In genomic region chr2:11808016-11808400, GRCh38 we compare ENCODE assay signal across 18 cellular contexts.
DNase-seq lines count a peak whose midpoint lies in the region; ATAC-seq and TF ChIP-seq lines count a peak whose summit lies in the region.
"Had no signal": no experiment of that assay in that cellular context is flagged by ENCODE, and none has a peak within 500 bp of the region (broad histone marks: within the 10 kb centered on the region; RNA-seq: fewer than 3 reads in every experiment).

No MANE protein-coding gene starts in this region.

- H3K27me3 ChIP-seq in tibial nerve: no peaks in the 10 kb centered on the region
- H3K27me3 ChIP-seq: BLaER1 treated with 17β-estradiol and CSF1 and Interleukin-3, amounts not matched to agents 10 nM and 100 nM; SJCRH30 had no signal

- peaks cover 10 to 100% (median 28%) of the 10 kb centered on the region in 3 donors for H3K36me3 ChIP-seq in tibial nerve

- intact Hi-C loops in activated T-helper 2 cell treated with anti-CD3 and anti-CD28 coated beads, Interferon-gamma antibody, Interleukin-2, Interleukin-4, amounts not matched to agents 10 μg/mL and 5 μg/mL and 100 μg/mL, durations not matched to agents 14 hours and 24 hours and 36 hours (cut with micrococcal nuclease): no loop called here

- WGBS in tibial nerve, 2 donors: 92 to 96% methylated on average over 8 of the region's 8 CpGs

- TF ChIP-seq CTCF in endothelial cell (IDR thresholded peaks at IDR 0.05; ENCODE audit: unreplicated experiment) (no peak), tibial nerve (IDR thresholded peaks at IDR 0.05) (no peak)

- no peak for ATAC-seq in activated naive CD4-positive, alpha-beta T cell treated with anti-CD3 and anti-CD28 coated beads, Interleukin-2, amount 50 U/mL, for 72 hours
- no peak for ATAC-seq in stimulated activated effector memory CD8-positive, alpha-beta T cell treated with anti-CD3 and anti-CD28 coated beads, Interleukin-12 subunit alpha, Interleukin-12 subunit beta, amount 100 ng/mL, for 72 hours
- ATAC-seq: CD8-positive, alpha-beta T cell had no signal

- TF ChIP-seq EP300 in tibial nerve (IDR thresholded peaks at IDR 0.05): no peak

- no peaks in the 10 kb centered on the region for H3K9me3 Mint-ChIP-seq in activated naive CD4-positive, alpha-beta T cell treated with anti-CD3 and anti-CD28 coated beads, Interleukin-2, amount 50 U/mL, for 72 hours
- H3K9me3 Mint-ChIP-seq in activated T-helper 2 cell treated with anti-CD3 and anti-CD28 coated beads, Interferon-gamma antibody, Interleukin-2, Interleukin-4, amounts not matched to agents 10 μg/mL and 5 μg/mL and 100 μg/mL, durations not matched to agents 14 hours and 24 hours and 36 hours: no peaks in the 10 kb centered on the region
- H3K9me3 Mint-ChIP-seq in endothelial cell (ENCODE audit: unreplicated experiment): peaks cover 4% of the 10 kb centered on the region
- H3K9me3 Mint-ChIP-seq in stimulated activated effector memory CD8-positive, alpha-beta T cell treated with anti-CD3 and anti-CD28 coated beads, Interleukin-12 subunit alpha, Interleukin-12 subunit beta, amount 100 ng/mL, for 72 hours: no peaks in the 10 kb centered on the region
- H3K9me3 Mint-ChIP-seq: CD8-positive, alpha-beta T cell had no signal

- no peaks in the 10 kb centered on the region for H3K27me3 Mint-ChIP-seq in activated T-helper 2 cell treated with anti-CD3 and anti-CD28 coated beads, Interferon-gamma antibody, Interleukin-2, Interleukin-4, amounts not matched to agents 10 μg/mL and 5 μg/mL and 100 μg/mL, durations not matched to agents 14 hours and 24 hours and 36 hours (ENCODE audit: low read depth)
- H3K27me3 Mint-ChIP-seq in endothelial cell (ENCODE audit: unreplicated experiment): peaks cover 3% of the 10 kb centered on the region

- H3K9me3 ChIP-seq in tibial nerve: no peaks in the 10 kb centered on the region
- H3K9me3 ChIP-seq: BLaER1 treated with 17β-estradiol and CSF1 and Interleukin-3, amounts not matched to agents 10 nM and 100 nM; SJCRH30 had no signal

- no peak overlapping the region for H3K4me3 Mint-ChIP-seq in activated T-helper 2 cell treated with anti-CD3 and anti-CD28 coated beads, Interferon-gamma antibody, Interleukin-2, Interleukin-4, amounts not matched to agents 10 μg/mL and 5 μg/mL and 100 μg/mL, durations not matched to agents 14 hours and 24 hours and 36 hours (ENCODE audit: low read depth)
- peak overlapping the region; percentile 24 for H3K4me3 Mint-ChIP-seq in endothelial cell (ENCODE audit: unreplicated experiment)
- no peak overlapping the region for H3K4me3 Mint-ChIP-seq in stimulated activated effector memory CD8-positive, alpha-beta T cell treated with anti-CD3 and anti-CD28 coated beads, Interleukin-12 subunit alpha, Interleukin-12 subunit beta, amount 100 ng/mL, for 72 hours
- H3K4me3 Mint-ChIP-seq: CD8-positive, alpha-beta T cell had no signal

- no peak overlapping the region for H3K27ac ChIP-seq in tibial nerve
- H3K27ac ChIP-seq: BLaER1 treated with 17β-estradiol and CSF1 and Interleukin-3, amounts not matched to agents 10 nM and 100 nM; PC-9; SJCRH30 had no signal

- H3K4me1 Mint-ChIP-seq in activated T-helper 2 cell treated with anti-CD3 and anti-CD28 coated beads, Interferon-gamma antibody, Interleukin-2, Interleukin-4, amounts not matched to agents 10 μg/mL and 5 μg/mL and 100 μg/mL, durations not matched to agents 14 hours and 24 hours and 36 hours (ENCODE audit: low read depth): peaks cover 17% of the 10 kb centered on the region
- no peaks in the 10 kb centered on the region for H3K4me1 Mint-ChIP-seq in endothelial cell (ENCODE audit: unreplicated experiment)
- peaks cover 17% of the 10 kb centered on the region for H3K4me1 Mint-ChIP-seq in stimulated activated effector memory CD8-positive, alpha-beta T cell treated with anti-CD3 and anti-CD28 coated beads, Interleukin-12 subunit alpha, Interleukin-12 subunit beta, amount 100 ng/mL, for 72 hours

- H3K4me1 ChIP-seq in tibial nerve: no peaks in the 10 kb centered on the region
- H3K4me1 ChIP-seq: SJCRH30 had no signal

- H3K4me3 ChIP-seq in tibial nerve: no peak overlapping the region
- H3K4me3 ChIP-seq: BLaER1 treated with 17β-estradiol and CSF1 and Interleukin-3, amounts not matched to agents 10 nM and 100 nM; PC-9; SJCRH30 had no signal

- no peak for DNase-seq in activated naive CD4-positive, alpha-beta T cell treated with anti-CD3 and anti-CD28 coated beads, Interleukin-2, amount 50 U/mL, for 72 hours (ENCODE audit: low spot score in 2 of 2)
- no peak for DNase-seq in activated naive CD4-positive, alpha-beta T cell treated with anti-CD3 and anti-CD28 coated beads, Interleukin-2, amount 50 U/mL, for 16 hours
- DNase-seq in activated T-helper 2 cell treated with anti-CD3 and anti-CD28 coated beads, Interferon-gamma antibody, Interleukin-2, Interleukin-4, amounts not matched to agents 10 μg/mL and 5 μg/mL and 100 μg/mL, durations not matched to agents 14 hours and 24 hours and 36 hours (ENCODE audit: low spot score): no peak
- DNase-seq in endothelial cell (ENCODE audit: low spot score) (no peak), OCI-M1 (lab: John Stamatoyannopoulos, UW) (no peak), tibial nerve (ENCODE audit: low spot score in 2 of 2) (no peak)
- no peak for DNase-seq in stimulated activated effector memory CD8-positive, alpha-beta T cell treated with anti-CD3 and anti-CD28 coated beads, Interleukin-12 subunit alpha, Interleukin-12 subunit beta, amount 100 ng/mL, for 72 hours (ENCODE audit: low spot score in 2 of 2)
- DNase-seq: CD8-positive, alpha-beta T cell; DMS53; EL; KBM-7; NCI-H1694 treated with DMSO at 0.1 percent for 48 hours; NCI-H2227 treated with DMSO at 0.1 percent for 48 hours; NCI-H510A treated with DMSO at 0.1 percent for 48 hours; NCI-H82; PC-9; SJCRH30 had no signal

- H3K36me3 Mint-ChIP-seq in activated naive CD4-positive, alpha-beta T cell treated with anti-CD3 and anti-CD28 coated beads, Interleukin-2, amount 50 U/mL, for 72 hours: peaks cover 29 to 33% of the 10 kb centered on the region in 2 donors
- H3K36me3 Mint-ChIP-seq in activated T-helper 2 cell treated with anti-CD3 and anti-CD28 coated beads, Interferon-gamma antibody, Interleukin-2, Interleukin-4, amounts not matched to agents 10 μg/mL and 5 μg/mL and 100 μg/mL, durations not matched to agents 14 hours and 24 hours and 36 hours (ENCODE audit: low read depth): peaks cover 81% of the 10 kb centered on the region
- peaks cover 45% of the 10 kb centered on the region for H3K36me3 Mint-ChIP-seq in endothelial cell (ENCODE audit: low read depth, unreplicated experiment)
- peaks cover 88% of the 10 kb centered on the region for H3K36me3 Mint-ChIP-seq in stimulated activated effector memory CD8-positive, alpha-beta T cell treated with anti-CD3 and anti-CD28 coated beads, Interleukin-12 subunit alpha, Interleukin-12 subunit beta, amount 100 ng/mL, for 72 hours

- H3K27ac Mint-ChIP-seq in activated naive CD4-positive, alpha-beta T cell treated with anti-CD3 and anti-CD28 coated beads, Interleukin-2, amount 50 U/mL, for 72 hours: peak overlapping the region; percentile 48 to 77
- peak overlapping the region; percentile 66 for H3K27ac Mint-ChIP-seq in activated T-helper 2 cell treated with anti-CD3 and anti-CD28 coated beads, Interferon-gamma antibody, Interleukin-2, Interleukin-4, amounts not matched to agents 10 μg/mL and 5 μg/mL and 100 μg/mL, durations not matched to agents 14 hours and 24 hours and 36 hours
- H3K27ac Mint-ChIP-seq in endothelial cell (ENCODE audit: unreplicated experiment): no peak overlapping the region
- peak overlapping the region; percentile 82 for H3K27ac Mint-ChIP-seq in stimulated activated effector memory CD8-positive, alpha-beta T cell treated with anti-CD3 and anti-CD28 coated beads, Interleukin-12 subunit alpha, Interleukin-12 subunit beta, amount 100 ng/mL, for 72 hours
- H3K27ac Mint-ChIP-seq: CD8-positive, alpha-beta T cell had no signal

- no peak for TF ChIP-seq POLR2A in tibial nerve (IDR thresholded peaks at IDR 0.05)
